In genomic region chr1:182752077-182752826, GRCh38 we compare ENCODE assay signal across 1 cellular context.
TF ChIP-seq lines count a peak whose summit lies in the region.

No MANE protein-coding gene starts in this region.

TF ChIP-seq in GM23338, 12 proteins besides CTCF, POLR2A, EP300 and RAD21 (continued from another document):
- TF ChIP-seq POLR2AphosphoS5 (IDR thresholded peaks at IDR 0.05; ENCODE audit: low read depth) (no peak), ZNF331 (CRISPR knock-in tag; IDR thresholded peaks at IDR 0.05; ENCODE audit: low read depth) (no peak), NANOG (IDR thresholded peaks at IDR 0.05; ENCODE audit: borderline replicate concordance) (no peak)
TF ChIP-seq in GM23338: peak in this region for 0.
